In the genomic region with DNA sequence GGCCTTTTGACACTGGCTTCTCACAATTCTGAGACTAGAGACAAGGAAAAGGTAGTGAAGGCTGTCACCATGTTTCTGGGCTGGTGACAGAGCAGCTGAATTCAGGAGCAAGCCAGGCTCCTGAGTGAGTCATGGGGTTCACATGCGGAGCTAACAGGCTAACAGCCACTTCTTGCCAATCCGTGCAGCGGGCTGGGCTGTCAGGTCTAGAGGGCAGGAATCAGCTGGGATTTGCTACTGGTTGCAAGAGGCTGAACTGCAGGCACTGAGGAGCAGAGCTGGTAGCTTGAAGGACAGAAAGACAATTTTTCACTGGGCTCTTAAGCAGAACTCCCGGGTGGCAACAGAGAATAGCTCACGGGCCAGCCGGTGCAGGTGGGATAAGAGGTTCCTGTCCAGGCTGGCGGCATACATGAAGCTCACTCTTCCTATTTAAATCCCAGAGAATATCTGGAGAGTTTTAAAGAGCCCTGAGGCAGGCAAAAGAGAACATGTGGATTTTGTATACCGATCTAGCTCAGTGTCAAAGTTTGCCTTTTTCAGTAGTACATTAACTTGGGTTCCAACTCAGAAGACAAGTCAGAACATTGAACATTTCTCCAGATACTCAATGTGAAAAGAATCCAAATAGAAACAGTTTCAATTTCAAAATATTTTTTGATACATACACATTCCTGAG, we compare ENCODE assay signal across 2 cellular contexts.
TF ChIP-seq lines count a peak whose summit lies in the region.

No MANE protein-coding gene starts in this region.

TF ChIP-seq in H1, 55 proteins besides CTCF, POLR2A, EP300 and RAD21:
- no peak for TF ChIP-seq CBX5 (IDR thresholded peaks at IDR 0.05; ENCODE audit: low read depth, low read length)
- no peak for TF ChIP-seq KDM5A (IDR thresholded peaks at IDR 0.05; ENCODE audit: low read length)
- no peak for TF ChIP-seq GTF2F1 (IDR thresholded peaks at IDR 0.05; ENCODE audit: borderline replicate concordance, low read depth, low read length)
- no peak for TF ChIP-seq CHD2 (IDR thresholded peaks at IDR 0.05; ENCODE audit: low read length)
- TF ChIP-seq NRF1 (IDR thresholded peaks at IDR 0.05; ENCODE audit: low read depth, low read length), result no peak
- no peak for TF ChIP-seq PHF8 (conservative IDR thresholded peaks at IDR 0.05; ENCODE audit: low read depth, low read length)
- no peak for TF ChIP-seq GABPA (IDR thresholded peaks at IDR 0.05; ENCODE audit: borderline replicate concordance, insufficient read depth, low read length)
- no peak for TF ChIP-seq BRCA1 (IDR thresholded peaks at IDR 0.05; ENCODE audit: low read depth, low read length)
- TF ChIP-seq FOSL1 (IDR thresholded peaks at IDR 0.05; ENCODE audit: insufficient read depth, low read depth, low read length), result no peak
- TF ChIP-seq RFX5 (IDR thresholded peaks at IDR 0.05; ENCODE audit: borderline replicate concordance, low read depth, low read length), result no peak
- TF ChIP-seq YY1 (IDR thresholded peaks at IDR 0.05; ENCODE audit: low read depth, low read length), result no peak

TF ChIP-seq in HepG2, 621 proteins besides CTCF, POLR2A, EP300 and RAD21:
- TF ChIP-seq ZFP82 (CRISPR knock-in tag; IDR thresholded peaks at IDR 0.05; ENCODE audit: borderline replicate concordance) (no peak), NFYB (CRISPR knock-in tag; IDR thresholded peaks at IDR 0.05) (no peak), ERF (CRISPR knock-in tag; IDR thresholded peaks at IDR 0.05) (no peak), ATF7 (IDR thresholded peaks at IDR 0.05) (no peak), ATF7 (CRISPR knock-in tag; IDR thresholded peaks at IDR 0.05) (no peak), HOXA5 (CRISPR knock-in tag; IDR thresholded peaks at IDR 0.05) (no peak), ZNF264 (CRISPR knock-in tag; IDR thresholded peaks at IDR 0.05) (no peak), ZBTB7B (CRISPR knock-in tag; IDR thresholded peaks at IDR 0.05) (no peak), KMT2B (CRISPR knock-in tag; IDR thresholded peaks at IDR 0.05) (no peak), SCMH1 (CRISPR knock-in tag; IDR thresholded peaks at IDR 0.05; ENCODE audit: borderline replicate concordance) (no peak), TSC22D2 (CRISPR knock-in tag; IDR thresholded peaks at IDR 0.05; ENCODE audit: borderline replicate concordance) (no peak)
- TF ChIP-seq, protein P1, sequence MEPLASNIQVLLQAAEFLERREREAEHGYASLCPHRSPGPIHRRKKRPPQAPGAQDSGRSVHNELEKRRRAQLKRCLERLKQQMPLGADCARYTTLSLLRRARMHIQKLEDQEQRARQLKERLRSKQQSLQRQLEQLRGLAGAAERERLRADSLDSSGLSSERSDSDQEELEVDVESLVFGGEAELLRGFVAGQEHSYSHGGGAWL (CRISPR knock-in tag; IDR thresholded peaks at IDR 0.05), result no peak
- TF ChIP-seq, protein P2, sequence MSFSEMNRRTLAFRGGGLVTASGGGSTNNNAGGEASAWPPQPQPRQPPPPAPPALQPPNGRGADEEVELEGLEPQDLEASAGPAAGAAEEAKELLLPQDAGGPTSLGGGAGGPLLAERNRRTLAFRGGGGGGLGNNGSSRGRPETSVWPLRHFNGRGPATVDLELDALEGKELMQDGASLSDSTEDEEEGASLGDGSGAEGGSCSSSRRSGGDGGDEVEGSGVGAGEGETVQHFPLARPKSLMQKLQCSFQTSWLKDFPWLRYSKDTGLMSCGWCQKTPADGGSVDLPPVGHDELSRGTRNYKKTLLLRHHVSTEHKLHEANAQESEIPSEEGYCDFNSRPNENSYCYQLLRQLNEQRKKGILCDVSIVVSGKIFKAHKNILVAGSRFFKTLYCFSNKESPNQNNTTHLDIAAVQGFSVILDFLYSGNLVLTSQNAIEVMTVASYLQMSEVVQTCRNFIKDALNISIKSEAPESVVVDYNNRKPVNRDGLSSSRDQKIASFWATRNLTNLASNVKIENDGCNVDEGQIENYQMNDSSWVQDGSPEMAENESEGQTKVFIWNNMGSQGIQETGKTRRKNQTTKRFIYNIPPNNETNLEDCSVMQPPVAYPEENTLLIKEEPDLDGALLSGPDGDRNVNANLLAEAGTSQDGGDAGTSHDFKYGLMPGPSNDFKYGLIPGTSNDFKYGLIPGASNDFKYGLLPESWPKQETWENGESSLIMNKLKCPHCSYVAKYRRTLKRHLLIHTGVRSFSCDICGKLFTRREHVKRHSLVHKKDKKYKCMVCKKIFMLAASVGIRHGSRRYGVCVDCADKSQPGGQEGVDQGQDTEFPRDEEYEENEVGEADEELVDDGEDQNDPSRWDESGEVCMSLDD (CRISPR knock-in tag; IDR thresholded peaks at IDR 0.05; ENCODE audit: borderline replicate concordance), result no peak
- TF ChIP-seq, protein P3, sequence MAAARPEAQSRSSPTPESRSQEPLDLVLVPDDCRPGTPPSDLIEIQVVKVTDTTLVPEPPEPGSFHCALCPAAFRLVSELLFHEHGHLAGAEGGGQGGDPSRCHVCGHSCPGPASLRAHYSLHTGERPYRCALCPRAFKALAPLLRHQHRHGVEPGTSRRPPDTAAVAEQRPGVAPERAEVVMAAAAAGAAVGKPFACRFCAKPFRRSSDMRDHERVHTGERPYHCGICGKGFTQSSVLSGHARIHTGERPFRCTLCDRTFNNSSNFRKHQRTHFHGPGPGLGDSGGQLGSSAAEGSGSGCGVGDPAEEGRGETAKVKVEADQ (CRISPR knock-in tag; IDR thresholded peaks at IDR 0.05; ENCODE audit: borderline replicate concordance), result no peak
- TF ChIP-seq, protein P4, sequence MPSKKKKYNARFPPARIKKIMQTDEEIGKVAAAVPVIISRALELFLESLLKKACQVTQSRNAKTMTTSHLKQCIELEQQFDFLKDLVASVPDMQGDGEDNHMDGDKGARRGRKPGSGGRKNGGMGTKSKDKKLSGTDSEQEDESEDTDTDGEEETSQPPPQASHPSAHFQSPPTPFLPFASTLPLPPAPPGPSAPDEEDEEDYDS (CRISPR knock-in tag; IDR thresholded peaks at IDR 0.05), result no peak
- TF ChIP-seq, protein P5, sequence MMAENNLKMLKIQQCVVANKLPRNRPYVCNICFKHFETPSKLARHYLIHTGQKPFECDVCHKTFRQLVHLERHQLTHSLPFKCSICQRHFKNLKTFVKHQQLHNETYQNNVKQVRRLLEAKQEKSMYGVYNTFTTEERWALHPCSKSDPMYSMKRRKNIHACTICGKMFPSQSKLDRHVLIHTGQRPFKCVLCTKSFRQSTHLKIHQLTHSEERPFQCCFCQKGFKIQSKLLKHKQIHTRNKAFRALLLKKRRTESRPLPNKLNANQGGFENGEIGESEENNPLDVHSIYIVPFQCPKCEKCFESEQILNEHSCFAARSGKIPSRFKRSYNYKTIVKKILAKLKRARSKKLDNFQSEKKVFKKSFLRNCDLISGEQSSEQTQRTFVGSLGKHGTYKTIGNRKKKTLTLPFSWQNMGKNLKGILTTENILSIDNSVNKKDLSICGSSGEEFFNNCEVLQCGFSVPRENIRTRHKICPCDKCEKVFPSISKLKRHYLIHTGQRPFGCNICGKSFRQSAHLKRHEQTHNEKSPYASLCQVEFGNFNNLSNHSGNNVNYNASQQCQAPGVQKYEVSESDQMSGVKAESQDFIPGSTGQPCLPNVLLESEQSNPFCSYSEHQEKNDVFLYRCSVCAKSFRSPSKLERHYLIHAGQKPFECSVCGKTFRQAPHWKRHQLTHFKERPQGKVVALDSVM (CRISPR knock-in tag; IDR thresholded peaks at IDR 0.05), result no peak
